Comparison of ENCODE assay signal across 1 cellular context in genomic region chr7:140175221-140176218, GRCh38.
A peak's percentile ranks its signal among the peaks of the same experiment; 100 is the strongest.
TF ChIP-seq lines count a peak whose summit lies in the region.

No MANE protein-coding gene starts in this region.

TF ChIP-seq in HEK293, 187 proteins besides CTCF, POLR2A, EP300 and RAD21 (continued from another document and continues in another):
- TF ChIP-seq ZBTB44 (tag by site-specific recombination; IDR thresholded peaks at IDR 0.05), result 0 out of 2 replicates have a peak, but pooled peaks have one; percentile 27
- no peak for TF ChIP-seq ZNF221 (tag by site-specific recombination; IDR thresholded peaks at IDR 0.05; ENCODE audit: borderline replicate concordance)
- TF ChIP-seq ZBTB49 (tag by site-specific recombination; IDR thresholded peaks at IDR 0.05; ENCODE audit: low read depth), result no peak
- no peak for TF ChIP-seq ZNF701 (tag by site-specific recombination; IDR thresholded peaks at IDR 0.05)
- TF ChIP-seq WT1 (tag by site-specific recombination; IDR thresholded peaks at IDR 0.05), result peak; percentile 77
- no peak for TF ChIP-seq ZBTB6 (tag by site-specific recombination; IDR thresholded peaks at IDR 0.05)
- peak; percentile 56; the same call in 1 of the 2 replicates for TF ChIP-seq HIC1 (tag by site-specific recombination; IDR thresholded peaks at IDR 0.05)
- no peak for TF ChIP-seq ZNF621 (tag by site-specific recombination; IDR thresholded peaks at IDR 0.05)
- peak; percentile 58 for TF ChIP-seq PRDM10 (tag by site-specific recombination; IDR thresholded peaks at IDR 0.05)
- peak; percentile 47; the same call in 1 of the 2 replicates for TF ChIP-seq ZXDB (tag by site-specific recombination; IDR thresholded peaks at IDR 0.05)
- no peak for TF ChIP-seq ZNF121 (tag by site-specific recombination; IDR thresholded peaks at IDR 0.05)
- no peak for TF ChIP-seq ZBTB10 (tag by site-specific recombination; IDR thresholded peaks at IDR 0.05)
- no peak for TF ChIP-seq ZNF26 (tag by site-specific recombination; IDR thresholded peaks at IDR 0.05)
- no peak for TF ChIP-seq ATF2 (tag by site-specific recombination; IDR thresholded peaks at IDR 0.05; ENCODE audit: low read depth)
- TF ChIP-seq ZNF558 (tag by site-specific recombination; IDR thresholded peaks at IDR 0.05), result peak; percentile 9; the same call in 1 of the 2 replicates
- peak; percentile 37; the same call in 1 of the 2 replicates for TF ChIP-seq ZNF843 (tag by site-specific recombination; IDR thresholded peaks at IDR 0.05)
- TF ChIP-seq ZNF211 (tag by site-specific recombination; IDR thresholded peaks at IDR 0.05; ENCODE audit: low read depth), result no peak
- no peak for TF ChIP-seq ZNF645 (tag by site-specific recombination; IDR thresholded peaks at IDR 0.05)
- peak; percentile 73 for TF ChIP-seq ZNF660 (tag by site-specific recombination; IDR thresholded peaks at IDR 0.05)
- no peak for TF ChIP-seq ZNF157 (tag by site-specific recombination; IDR thresholded peaks at IDR 0.05)
- TF ChIP-seq ZNF510 (tag by site-specific recombination; IDR thresholded peaks at IDR 0.05; ENCODE audit: insufficient replicate concordance), result no peak
- no peak for TF ChIP-seq ZNF571 (tag by site-specific recombination; IDR thresholded peaks at IDR 0.05)
- no peak for TF ChIP-seq ZNF521 (tag by site-specific recombination; IDR thresholded peaks at IDR 0.05)
- no peak for TF ChIP-seq ZNF48 (tag by site-specific recombination; IDR thresholded peaks at IDR 0.05)
- no peak for TF ChIP-seq ZNF362 (tag by site-specific recombination; IDR thresholded peaks at IDR 0.05)
- no peak for TF ChIP-seq MEIS1 (CRISPR knock-in tag; IDR thresholded peaks at IDR 0.05; ENCODE audit: borderline replicate concordance)
- TF ChIP-seq ZSCAN18 (tag by site-specific recombination; IDR thresholded peaks at IDR 0.05), result no peak
- no peak for TF ChIP-seq ZNF473 (tag by site-specific recombination; IDR thresholded peaks at IDR 0.05)
- TF ChIP-seq ZNF785 (tag by site-specific recombination; IDR thresholded peaks at IDR 0.05), result no peak
- TF ChIP-seq EGR2 (tag by site-specific recombination; IDR thresholded peaks at IDR 0.05; ENCODE audit: low read depth), result peak; percentile 83
- TF ChIP-seq ZSCAN23 (tag by site-specific recombination; IDR thresholded peaks at IDR 0.05), result no peak
- TF ChIP-seq ZNF513 (tag by site-specific recombination; IDR thresholded peaks at IDR 0.05), result no peak; the same call in 1 of the 2 replicates
